In genomic region chr6:108731229-108731565, GRCh38 we compare ENCODE assay signal across 1 cellular context.
TF ChIP-seq lines count a peak whose summit lies in the region.

No MANE protein-coding gene starts in this region.

TF ChIP-seq in HepG2, 621 proteins besides CTCF, POLR2A, EP300 and RAD21 (continued from another document):
- TF ChIP-seq, protein P1, sequence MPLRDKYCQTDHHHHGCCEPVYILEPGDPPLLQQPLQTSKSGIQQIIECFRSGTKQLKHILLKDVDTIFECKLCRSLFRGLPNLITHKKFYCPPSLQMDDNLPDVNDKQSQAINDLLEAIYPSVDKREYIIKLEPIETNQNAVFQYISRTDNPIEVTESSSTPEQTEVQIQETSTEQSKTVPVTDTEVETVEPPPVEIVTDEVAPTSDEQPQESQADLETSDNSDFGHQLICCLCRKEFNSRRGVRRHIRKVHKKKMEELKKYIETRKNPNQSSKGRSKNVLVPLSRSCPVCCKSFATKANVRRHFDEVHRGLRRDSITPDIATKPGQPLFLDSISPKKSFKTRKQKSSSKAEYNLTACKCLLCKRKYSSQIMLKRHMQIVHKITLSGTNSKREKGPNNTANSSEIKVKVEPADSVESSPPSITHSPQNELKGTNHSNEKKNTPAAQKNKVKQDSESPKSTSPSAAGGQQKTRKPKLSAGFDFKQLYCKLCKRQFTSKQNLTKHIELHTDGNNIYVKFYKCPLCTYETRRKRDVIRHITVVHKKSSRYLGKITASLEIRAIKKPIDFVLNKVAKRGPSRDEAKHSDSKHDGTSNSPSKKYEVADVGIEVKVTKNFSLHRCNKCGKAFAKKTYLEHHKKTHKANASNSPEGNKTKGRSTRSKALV (CRISPR knock-in tag; IDR thresholded peaks at IDR 0.05): no peak
- TF ChIP-seq SRSF4 (IDR thresholded peaks at IDR 0.05; ENCODE audit: low read depth, low read length, poor library complexity, severe bottlenecking) (no peak), ZNF557 (CRISPR knock-in tag; IDR thresholded peaks at IDR 0.05) (no peak), PAF1 (CRISPR knock-in tag; IDR thresholded peaks at IDR 0.05) (no peak), MBNL3 (CRISPR knock-in tag; conservative IDR thresholded peaks at IDR 0.05) (no peak), ZNF138 (CRISPR knock-in tag; IDR thresholded peaks at IDR 0.05; ENCODE audit: low read depth) (no peak), MIER2 (CRISPR knock-in tag; IDR thresholded peaks at IDR 0.05) (no peak), CEBPB (IDR thresholded peaks at IDR 0.05; ENCODE audit: borderline replicate concordance, low read depth, low read length) (no peak)
- TF ChIP-seq, protein P2, sequence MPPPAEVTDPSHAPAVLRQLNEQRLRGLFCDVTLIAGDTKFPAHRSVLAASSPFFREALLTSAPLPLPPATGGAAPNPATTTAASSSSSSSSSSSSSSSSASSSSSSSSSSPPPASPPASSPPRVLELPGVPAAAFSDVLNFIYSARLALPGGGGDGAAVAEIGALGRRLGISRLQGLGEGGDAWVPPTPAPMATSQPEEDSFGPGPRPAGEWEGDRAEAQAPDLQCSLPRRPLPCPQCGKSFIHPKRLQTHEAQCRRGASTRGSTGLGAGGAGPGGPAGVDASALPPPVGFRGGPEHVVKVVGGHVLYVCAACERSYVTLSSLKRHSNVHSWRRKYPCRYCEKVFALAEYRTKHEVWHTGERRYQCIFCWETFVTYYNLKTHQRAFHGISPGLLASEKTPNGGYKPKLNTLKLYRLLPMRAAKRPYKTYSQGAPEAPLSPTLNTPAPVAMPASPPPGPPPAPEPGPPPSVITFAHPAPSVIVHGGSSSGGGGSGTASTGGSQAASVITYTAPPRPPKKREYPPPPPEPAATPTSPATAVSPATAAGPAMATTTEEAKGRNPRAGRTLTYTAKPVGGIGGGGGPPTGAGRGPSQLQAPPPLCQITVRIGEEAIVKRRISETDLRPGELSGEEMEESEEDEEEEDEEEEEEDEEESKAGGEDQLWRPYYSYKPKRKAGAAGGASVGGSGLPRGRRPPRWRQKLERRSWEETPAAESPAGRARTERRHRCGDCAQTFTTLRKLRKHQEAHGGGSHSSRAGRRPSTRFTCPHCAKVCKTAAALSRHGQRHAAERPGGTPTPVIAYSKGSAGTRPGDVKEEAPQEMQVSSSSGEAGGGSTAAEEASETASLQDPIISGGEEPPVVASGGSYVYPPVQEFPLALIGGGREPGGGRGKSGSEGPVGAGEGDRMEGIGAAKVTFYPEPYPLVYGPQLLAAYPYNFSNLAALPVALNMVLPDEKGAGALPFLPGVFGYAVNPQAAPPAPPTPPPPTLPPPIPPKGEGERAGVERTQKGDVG (CRISPR knock-in tag; IDR thresholded peaks at IDR 0.05; ENCODE audit: borderline replicate concordance): no peak
